In the genomic region with DNA sequence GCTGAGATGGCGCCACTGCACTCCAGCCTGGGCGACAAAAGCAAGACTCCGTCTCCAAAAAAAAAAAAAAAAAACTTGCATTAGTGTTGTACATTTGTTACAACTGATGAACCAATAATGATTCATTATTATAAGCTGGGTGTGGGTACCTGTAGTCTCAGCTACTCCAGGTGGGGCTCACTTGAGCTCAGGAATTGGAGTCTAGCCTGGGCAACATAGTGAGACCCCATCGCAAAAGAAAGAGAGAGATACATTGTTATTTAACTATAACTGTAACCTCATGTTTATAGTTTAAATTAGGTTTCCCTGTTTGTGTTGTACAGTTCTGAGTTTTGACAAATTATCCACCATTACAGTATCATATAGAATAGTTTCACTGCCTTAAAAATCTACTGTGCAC, we compare ENCODE assay signal across 19 cellular contexts.
"Had no signal": no experiment of that assay in that cellular context is flagged by ENCODE, and none has a peak within 500 bp of the region (broad histone marks: within the 10 kb centered on the region; RNA-seq: fewer than 3 reads in every experiment).

No MANE protein-coding gene starts in this region.

- H3K27me3 Mint-ChIP-seq: activated naive CD8-positive, alpha-beta T cell treated with anti-CD3 and anti-CD28 coated beads, Interleukin-2, amount 10 ng/mL, durations not matched to agents 7 days and 5 days; activated T-cell treated with anti-CD3 and anti-CD28 coated beads, Interleukin-2, amount 50 U/mL, for 24 hours; activated T-helper 17 cell treated with anti-CD3 and anti-CD28 coated beads, Interleukin-2, amount 50 U/mL, for 72 hours; stimulated activated naive CD8-positive, alpha-beta T cell treated with anti-CD3 and anti-CD28 coated beads, Interleukin-15, amount 100 ng/mL, for 72 hours had no signal

- H3K27me3 ChIP-seq: tibial artery had no signal

- H3K36me3 ChIP-seq: tibial artery had no signal

- ATAC-seq: activated T-helper 17 cell treated with anti-CD3 and anti-CD28 coated beads, Interleukin-2, amount 50 U/mL, for 72 hours; sciatic nerve; stimulated activated effector memory CD8-positive, alpha-beta T cell treated with anti-CD3 and anti-CD28 coated beads, Interleukin-12 subunit alpha, Interleukin-12 subunit beta, amount 100 ng/mL, for 72 hours; stimulated activated naive CD8-positive, alpha-beta T cell treated with anti-CD3 and anti-CD28 coated beads, Interleukin-15, amount 100 ng/mL, for 72 hours had no signal

- H3K27ac ChIP-seq: left ventricle myocardium inferior, parathyroid adenoma, tibial artery, WERI-Rb-1 had no signal

- DNase-seq: activated CD8-positive, alpha-beta memory T cell treated with anti-CD3 and anti-CD28 coated beads for 24 hours; activated CD8-positive, alpha-beta memory T cell treated with anti-CD3 and anti-CD28 coated beads, Interleukin-2, amount 50 U/mL, for 4 hours; activated naive CD8-positive, alpha-beta T cell treated with anti-CD3 and anti-CD28 coated beads, Interleukin-2, amount 10 ng/mL, durations not matched to agents 7 days and 5 days; activated T-cell treated with anti-CD3 and anti-CD28 coated beads, Interleukin-2, amount 50 U/mL, for 24 hours; amniotic stem cell; erythroblast; foreskin melanocyte; left ventricle myocardium inferior; nephron progenitor cell; small intestine; stimulated activated CD4-positive, alpha-beta T cell treated with anti-CD3 and anti-CD28 coated beads, Interleukin-2, amount 100 ng/mL, for 24 hours; stimulated activated naive CD8-positive, alpha-beta T cell treated with anti-CD3 and anti-CD28 coated beads, Interleukin-15, amount 100 ng/mL, for 72 hours; T-helper 1 cell; tibial artery; WERI-Rb-1 had no signal

- H3K9me3 Mint-ChIP-seq: activated naive CD8-positive, alpha-beta T cell treated with anti-CD3 and anti-CD28 coated beads, Interleukin-2, amount 10 ng/mL, durations not matched to agents 7 days and 5 days; activated T-cell treated with anti-CD3 and anti-CD28 coated beads, Interleukin-2, amount 50 U/mL, for 24 hours; activated T-helper 17 cell treated with anti-CD3 and anti-CD28 coated beads, Interleukin-2, amount 50 U/mL, for 72 hours; nephron progenitor cell; stimulated activated effector memory CD8-positive, alpha-beta T cell treated with anti-CD3 and anti-CD28 coated beads, Interleukin-12 subunit alpha, Interleukin-12 subunit beta, amount 100 ng/mL, for 72 hours; stimulated activated naive CD8-positive, alpha-beta T cell treated with anti-CD3 and anti-CD28 coated beads, Interleukin-15, amount 100 ng/mL, for 72 hours had no signal

- H3K4me3 Mint-ChIP-seq: activated naive CD8-positive, alpha-beta T cell treated with anti-CD3 and anti-CD28 coated beads, Interleukin-2, amount 10 ng/mL, durations not matched to agents 7 days and 5 days; activated T-cell treated with anti-CD3 and anti-CD28 coated beads, Interleukin-2, amount 50 U/mL, for 24 hours; activated T-helper 17 cell treated with anti-CD3 and anti-CD28 coated beads, Interleukin-2, amount 50 U/mL, for 72 hours; nephron progenitor cell; stimulated activated effector memory CD8-positive, alpha-beta T cell treated with anti-CD3 and anti-CD28 coated beads, Interleukin-12 subunit alpha, Interleukin-12 subunit beta, amount 100 ng/mL, for 72 hours; stimulated activated naive CD8-positive, alpha-beta T cell treated with anti-CD3 and anti-CD28 coated beads, Interleukin-15, amount 100 ng/mL, for 72 hours had no signal

- H3K27ac Mint-ChIP-seq: activated naive CD8-positive, alpha-beta T cell treated with anti-CD3 and anti-CD28 coated beads, Interleukin-2, amount 10 ng/mL, durations not matched to agents 7 days and 5 days; activated T-cell treated with anti-CD3 and anti-CD28 coated beads, Interleukin-2, amount 50 U/mL, for 24 hours; activated T-helper 17 cell treated with anti-CD3 and anti-CD28 coated beads, Interleukin-2, amount 50 U/mL, for 72 hours; nephron progenitor cell; stimulated activated effector memory CD8-positive, alpha-beta T cell treated with anti-CD3 and anti-CD28 coated beads, Interleukin-12 subunit alpha, Interleukin-12 subunit beta, amount 100 ng/mL, for 72 hours; stimulated activated naive CD8-positive, alpha-beta T cell treated with anti-CD3 and anti-CD28 coated beads, Interleukin-15, amount 100 ng/mL, for 72 hours had no signal

- H3K9me3 ChIP-seq: left ventricle myocardium inferior, tibial artery had no signal

- H3K4me3 ChIP-seq: left ventricle myocardium inferior, tibial artery had no signal
